9 cellular contexts compared by ENCODE assay signal in the genomic region with DNA sequence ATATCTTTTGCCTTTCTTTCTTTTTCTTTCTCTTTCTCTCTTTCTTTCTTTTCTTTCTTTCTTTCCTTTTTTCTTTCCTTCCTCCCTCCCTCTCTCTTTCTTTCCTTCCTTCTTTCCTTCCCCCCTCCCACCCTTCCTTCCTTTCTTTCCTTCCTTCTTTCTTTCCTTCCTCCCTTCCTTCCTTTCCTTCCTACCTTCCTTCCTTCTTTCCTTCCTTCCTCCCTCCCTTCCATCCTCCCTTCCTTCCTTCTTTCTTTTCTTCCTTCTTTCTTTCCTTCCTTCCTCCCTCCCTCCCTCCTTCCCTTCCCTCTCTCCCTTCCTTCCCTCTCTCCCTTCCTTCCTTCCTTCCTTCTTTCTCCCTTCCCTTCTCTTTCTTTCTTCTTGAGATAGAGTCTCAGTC. TPM values are rescaled to one million over a fixed set of nuclear protein-coding genes. Genes with fewer than 3 reads are reported as not detected.
"Had no signal": no experiment of that assay in that cellular context is flagged by ENCODE, and none has a peak within 500 bp of the region (broad histone marks: within the 10 kb centered on the region; RNA-seq: fewer than 3 reads in every experiment).

No MANE protein-coding gene starts in this region.

- ATAC-seq: GM12878 had no signal

- DNase-seq: GDM1, GF-D8 had no signal

- FAIRE-seq: G401.6, GM12878, GM12891, GM12892, GM18507, GM19239 had no signal

- H3K4me3 ChIP-seq: GM12878 had no signal

RNA-seq across cellular contexts. Expression of a gene that starts 25.5 kb away (rescaled TPM):
- total RNA-seq: G401 had no signal
